Comparison of ENCODE assay signal across 25 cellular contexts in the genomic region with DNA sequence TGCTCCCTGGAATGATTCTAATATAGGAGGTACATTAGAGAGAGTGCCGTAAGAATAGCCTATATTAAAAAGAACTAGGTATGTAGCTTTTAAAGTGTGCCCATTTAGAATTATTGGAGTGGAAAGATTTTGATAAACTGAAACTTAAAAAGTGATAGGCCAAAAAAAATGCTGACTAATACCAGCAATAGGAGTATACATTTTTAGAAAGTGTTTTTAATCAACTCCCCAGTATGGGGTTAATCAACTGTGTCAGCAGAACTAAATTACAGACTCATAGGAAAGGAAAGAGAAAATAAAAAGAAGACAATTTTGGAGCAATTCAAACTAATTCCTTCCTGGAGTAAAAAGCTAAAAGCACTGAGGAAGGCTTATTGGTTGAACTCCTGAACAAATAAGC.
"Had no signal": no experiment of that assay in that cellular context is flagged by ENCODE, and none has a peak within 500 bp of the region (broad histone marks: within the 10 kb centered on the region; RNA-seq: fewer than 3 reads in every experiment).

No MANE protein-coding gene starts in this region.

- H3K9ac ChIP-seq: neural progenitor cell had no signal

- H3K27ac ChIP-seq: epithelial cell of prostate, gastrocnemius medialis, lower lobe of right lung, neural progenitor cell, right atrium auricular region, sigmoid colon, thyroid gland had no signal

- H3K36me3 Mint-ChIP-seq: naive B cell; neural progenitor cell; stimulated activated effector memory CD8-positive, alpha-beta T cell treated with anti-CD3 and anti-CD28 coated beads, Interleukin-12 subunit alpha, Interleukin-12 subunit beta, amount 100 ng/mL, for 72 hours had no signal

- H3K4me1 ChIP-seq: prostate gland had no signal

- DNase-seq: effector CD8-positive, alpha-beta T cell; endodermal cell; foreskin fibroblast; gastrocnemius medialis; head of caudate nucleus; left ventricle myocardium superior; lower lobe of right lung; naive B cell; sigmoid colon; stimulated activated CD4-positive, alpha-beta T cell treated with anti-CD3 and anti-CD28 coated beads, Interleukin-2, amount 100 ng/mL, for 24 hours; stimulated activated CD4-positive, alpha-beta T cell treated with anti-CD3 and anti-CD28 coated beads, Interleukin-4, amount 100 ng/mL, for 24 hours; stimulated activated naive CD4-positive, alpha-beta T cell treated with Interleukin-2 at 50 U/mL for 16 hours; stomach; thyroid gland; trophoblast cell had no signal

- FAIRE-seq: colon, keratinocyte had no signal

- H3K9me3 ChIP-seq: gastrocnemius medialis, lower lobe of right lung, prostate gland, right atrium auricular region, sigmoid colon, stomach, thyroid gland had no signal

- H3K36me3 ChIP-seq: gastrocnemius medialis, lower lobe of right lung, neural progenitor cell, prostate gland, right atrium auricular region, sigmoid colon, stomach, thyroid gland had no signal

- H3K9me3 Mint-ChIP-seq: dendritic cell treated with granulocyte-macrophage colony-stimulating factor and Interleukin-4, amounts not matched to agents 40 ng/mL and 50 ng/mL, for 4 days; endodermal cell; nephron; neural progenitor cell had no signal

- H3K4me3 ChIP-seq: gastrocnemius medialis, lower lobe of right lung, neural progenitor cell, prostate gland, right atrium auricular region, sigmoid colon, stomach, thyroid gland had no signal

- H3K27ac Mint-ChIP-seq: dendritic cell treated with granulocyte-macrophage colony-stimulating factor and Interleukin-4, amounts not matched to agents 40 ng/mL and 50 ng/mL, for 4 days; endodermal cell; naive B cell; neural progenitor cell; stimulated activated effector memory CD8-positive, alpha-beta T cell treated with anti-CD3 and anti-CD28 coated beads, Interleukin-12 subunit alpha, Interleukin-12 subunit beta, amount 100 ng/mL, for 72 hours had no signal

- ATAC-seq: esophagus mucosa; gastrocnemius medialis; left ventricle myocardium superior; lower lobe of right lung; stimulated activated effector memory CD8-positive, alpha-beta T cell treated with anti-CD3 and anti-CD28 coated beads, Interleukin-12 subunit alpha, Interleukin-12 subunit beta, amount 100 ng/mL, for 72 hours had no signal

- H3K4me3 Mint-ChIP-seq: dendritic cell treated with granulocyte-macrophage colony-stimulating factor and Interleukin-4, amounts not matched to agents 40 ng/mL and 50 ng/mL, for 4 days; endodermal cell; naive B cell; nephron; neural progenitor cell; stimulated activated effector memory CD8-positive, alpha-beta T cell treated with anti-CD3 and anti-CD28 coated beads, Interleukin-12 subunit alpha, Interleukin-12 subunit beta, amount 100 ng/mL, for 72 hours had no signal

- H2AFZ ChIP-seq: neural progenitor cell had no signal

- H3K4me1 Mint-ChIP-seq: stimulated activated effector memory CD8-positive, alpha-beta T cell treated with anti-CD3 and anti-CD28 coated beads, Interleukin-12 subunit alpha, Interleukin-12 subunit beta, amount 100 ng/mL, for 72 hours had no signal

- H3K4me2 ChIP-seq: neural progenitor cell had no signal
